ENCODE assay signal across 8 cellular contexts in genomic region chr7:157302314-157302711, GRCh38. TPM values are rescaled to one million over a fixed set of nuclear protein-coding genes. Genes with fewer than 3 reads are reported as not detected.
DNase-seq lines count a peak whose midpoint lies in the region; ATAC-seq and TF ChIP-seq lines count a peak whose summit lies in the region.

No MANE protein-coding gene starts in this region.

- no peaks in the 10 kb centered on the region for H3K79me1 ChIP-seq in neuronal stem cell (ENCODE audit: low read depth, low read length)

- no peak overlapping the region for H2BK5ac ChIP-seq in neuronal stem cell (ENCODE audit: low read length)

- H3K9me3 ChIP-seq in SJSA1 (replicated peaks) (no peaks in the 10 kb centered on the region), neuronal stem cell (replicated peaks in 1 of 2; ENCODE audit: control insufficient read depth in 2 of 2, insufficient read depth in 1 of 2, low read depth in 1 of 2, low read length in 2 of 2) (peaks cover 0 to 9% of the 10 kb centered on the region in 2 donors)

- H3K14ac ChIP-seq in neuronal stem cell (ENCODE audit: low read length) = no peak overlapping the region

- ATAC-seq in GM19372 (IDR thresholded peaks at IDR 0.05; ENCODE audit: low read depth, unreplicated experiment) (peak; percentile 70), HG03432 (IDR thresholded peaks at IDR 0.05; ENCODE audit: unreplicated experiment) (peak; percentile 96)

- H3K4me2 ChIP-seq in neuronal stem cell (ENCODE audit: insufficient read depth, low read length, poor library complexity, severe bottlenecking) = no peak overlapping the region

- TF ChIP-seq CTCF in C4-2B (conservative IDR thresholded peaks at IDR 0.05) = no peak

- H3K27me3 ChIP-seq in SJSA1 (replicated peaks) (no peaks in the 10 kb centered on the region), neuronal stem cell (ENCODE audit: control insufficient read depth in 3 of 3, insufficient read depth in 3 of 3, low read depth in 1 of 3, low read length in 3 of 3) (peaks cover 0 to 6% (median 0%) of the 10 kb centered on the region in 3 experiments)

- no peak overlapping the region for H4K8ac ChIP-seq in neuronal stem cell (ENCODE audit: low read depth, low read length)

- no peak overlapping the region for H2BK15ac ChIP-seq in neuronal stem cell (ENCODE audit: low read length)

- no peak overlapping the region for H2AK5ac ChIP-seq in neuronal stem cell (ENCODE audit: low read depth, low read length)

- H3K36me3 ChIP-seq in SJSA1 = no peaks in the 10 kb centered on the region
- peaks cover 0 to 4% of the 10 kb centered on the region in 2 donors for H3K36me3 ChIP-seq in neuronal stem cell (replicated peaks in 1 of 2; ENCODE audit: control insufficient read depth in 2 of 2, insufficient read depth in 2 of 2, low read length in 2 of 2)

- no peak overlapping the region for H3K4ac ChIP-seq in neuronal stem cell (ENCODE audit: low read length)

- H3K27ac ChIP-seq in C4-2B (peak overlapping the region; percentile 36), SJSA1 (peak overlapping the region; percentile 92), neuronal stem cell (replicated peaks; ENCODE audit: low read length) (no peak overlapping the region)

- H2BK120ac ChIP-seq in neuronal stem cell (ENCODE audit: low read depth, low read length) = no peak overlapping the region

- H3K4me3 ChIP-seq in SJSA1 (no peak overlapping the region), neuronal stem cell (ENCODE audit: low read length in 2 of 2) (no peak overlapping the region)

- no peak overlapping the region for H4K91ac ChIP-seq in neuronal stem cell (ENCODE audit: low read depth, low read length, poor library complexity)

- H3K9ac ChIP-seq in neuronal stem cell (ENCODE audit: low read depth, low read length, poor library complexity) = no peak overlapping the region

- H3K4me1 ChIP-seq in SJSA1 (replicated peaks) (peaks cover 27% of the 10 kb centered on the region), neuronal stem cell (ENCODE audit: control insufficient read depth in 2 of 2, insufficient read depth in 1 of 2, low read depth in 1 of 2, low read length in 2 of 2) (peaks cover 0 to 5% of the 10 kb centered on the region in 2 donors)

- H2AFZ ChIP-seq in neuronal stem cell (ENCODE audit: low read length) = no peak overlapping the region

- no peak overlapping the region for H3K18ac ChIP-seq in neuronal stem cell (ENCODE audit: low read length)

- peak; percentile 86 to 93 for DNase-seq in SJSA1 (ENCODE audit: low read depth in 1 of 2, low spot score in 2 of 2)
- peak; percentile 82 for DNase-seq in activated gamma-delta T cell treated with anti-CD3 and anti-CD28 coated beads, Interleukin-2, amount 50 U/mL, for 16 hours (ENCODE audit: low read depth)
- DNase-seq in iris pigment epithelial cell (ENCODE audit: low read depth) = peak; percentile 35
- peak; percentile 80 for DNase-seq in stimulated activated CD8-positive, alpha-beta memory T cell treated with anti-CD3 and anti-CD28 coated beads, Interleukin-12 subunit alpha, Interleukin-12 subunit beta, amount 100 ng/mL, for 4 hours (ENCODE audit: low read depth)
- DNase-seq in neuronal stem cell (ENCODE audit: low spot score) = no peak

- H2BK12ac ChIP-seq in neuronal stem cell (ENCODE audit: low read length) = no peak overlapping the region

- WGBS in neuronal stem cell (ENCODE audit: extremely low coverage in 2 of 2, insufficient read length in 2 of 2, insufficient replicate concordance in 1 of 2), 2 donors = no CpG with 5 or more reads among the region's 11 CpGs

- H3K23ac ChIP-seq in neuronal stem cell (ENCODE audit: low read depth, low read length, poor library complexity) = no peak overlapping the region

RNA-seq across cellular contexts. Expression of gene DNAJB6, which starts 34.5 kb away (rescaled TPM):
- total RNA-seq in SJSA1 (2014; rRNA removed; shearing (Covaris generic)) = 178 and 179 TPM in 2 replicates
- polyA plus RNA-seq in neuronal stem cell (2013, experiment 1 of 2) = 203 TPM
- 185 TPM for polyA plus RNA-seq in neuronal stem cell (2013, experiment 2 of 2)
